ENCODE assay signal across 11 cellular contexts in genomic region chr2:43018179-43019024, GRCh38.
DNase-seq lines count a peak whose midpoint lies in the region; ATAC-seq and TF ChIP-seq lines count a peak whose summit lies in the region.
"Had no signal": no experiment of that assay in that cellular context is flagged by ENCODE, and none has a peak within 500 bp of the region (broad histone marks: within the 10 kb centered on the region; RNA-seq: fewer than 3 reads in every experiment).

No MANE protein-coding gene starts in this region.

- intact Hi-C loops in adrenal gland (cut with DNase I) (no loop called here), sigmoid colon (cut with DNase I) (loop anchor here (2.0 to 5.0 kb wide), 4 partner anchors 44 to 208 kb away; partner anchors contain the start of gene ZFP36L2)
- intact Hi-C loops in activated CD4-positive, alpha-beta T cell treated with anti-CD3 and anti-CD28 coated beads for 36 hours (cut with DNase I, micrococcal nuclease) = no loop called here

- no peak overlapping the region for H3K4me3 ChIP-seq in adrenal gland
- no peak overlapping the region for H3K4me3 ChIP-seq in right atrium auricular region
- no peak overlapping the region for H3K4me3 ChIP-seq in sigmoid colon

- peak in 2 of 4 donors; percentile 30 to 77 for TF ChIP-seq EP300 in sigmoid colon (IDR thresholded peaks at IDR 0.05)

- WGBS in adrenal gland, 4 donors = 53 to 54% (median 53%) methylated on average over 11 of the region's 11 CpGs
- WGBS in sigmoid colon, 2 donors = 79 to 84% methylated on average over 11 of the region's 11 CpGs

- TF ChIP-seq POLR2A in adrenal gland (IDR thresholded peaks at IDR 0.05) = no peak
- TF ChIP-seq POLR2A in sigmoid colon (IDR thresholded peaks at IDR 0.05) = no peak

- H3K4me1 ChIP-seq in adrenal gland (replicated peaks in 1 of 2) = peaks cover 0 to 14% of the 10 kb centered on the region in 2 donors
- peaks cover 0 to 22% of the 10 kb centered on the region in 2 donors for H3K4me1 ChIP-seq in right atrium auricular region
- H3K4me1 ChIP-seq in sigmoid colon = peaks cover 0 to 17% (median 13%) of the 10 kb centered on the region in 4 donors

- ATAC-seq in HG03025 (IDR thresholded peaks at IDR 0.05; ENCODE audit: low FRiP score, unreplicated experiment) = no peak
- no peak for ATAC-seq in activated CD4-positive, alpha-beta T cell treated with anti-CD3 and anti-CD28 coated beads for 36 hours
- ATAC-seq in GM18909 (IDR thresholded peaks at IDR 0.05; ENCODE audit: poor library complexity, unreplicated experiment) = no peak

- H3K4me3 Mint-ChIP-seq in activated CD4-positive, alpha-beta T cell treated with anti-CD3 and anti-CD28 coated beads for 36 hours = no peak overlapping the region
- H3K4me3 Mint-ChIP-seq: activated CD4-positive, alpha-beta T cell treated with anti-CD3 and anti-CD28 coated beads, Interleukin-2, amount 10 ng/mL, durations not matched to agents 24 days and 14 days had no signal

- TF ChIP-seq CTCF in adrenal gland (IDR thresholded peaks at IDR 0.05) = no peak
- TF ChIP-seq CTCF in right atrium auricular region (IDR thresholded peaks at IDR 0.05) = no peak
- no peak for TF ChIP-seq CTCF in sigmoid colon (IDR thresholded peaks at IDR 0.05)
- TF ChIP-seq CTCF in GM10248 (IDR thresholded peaks at IDR 0.05; ENCODE audit: control extremely low read depth, extremely low read depth, low read depth, missing control alignments) = no peak

- no peaks in the 10 kb centered on the region for H3K27me3 Mint-ChIP-seq in activated CD4-positive, alpha-beta T cell treated with anti-CD3 and anti-CD28 coated beads for 36 hours

- DNase-seq in GM03348 (ENCODE audit: low spot score) = peak; percentile 93
- DNase-seq in adrenal gland = peak; percentile 85 to 97 (median 95)
- peak; percentile 95 for DNase-seq in right atrium auricular region (ENCODE audit: low spot score)
- peak; percentile 98 for DNase-seq in sigmoid colon
- DNase-seq in GM10248 (ENCODE audit: extremely low spot score) = no peak
- no peak for DNase-seq in activated CD4-positive, alpha-beta T cell treated with anti-CD3 and anti-CD28 coated beads for 36 hours
- DNase-seq: activated CD4-positive, alpha-beta T cell treated with anti-CD3 and anti-CD28 coated beads, Interleukin-2, amount 10 ng/mL, durations not matched to agents 24 days and 14 days; NCI-H2171; stimulated activated CD4-positive, alpha-beta T cell treated with anti-CD3 and anti-CD28 coated beads, Interleukin-2, amount 100 ng/mL, for 48 hours had no signal

- no peaks in the 10 kb centered on the region for H3K36me3 ChIP-seq in adrenal gland (replicated peaks in 1 of 2)
- no peaks in the 10 kb centered on the region for H3K36me3 ChIP-seq in right atrium auricular region
- no peaks in the 10 kb centered on the region for H3K36me3 ChIP-seq in sigmoid colon

- H3K36me3 Mint-ChIP-seq in activated CD4-positive, alpha-beta T cell treated with anti-CD3 and anti-CD28 coated beads for 36 hours (ENCODE audit: low read depth) = peaks cover 2% of the 10 kb centered on the region

- no peaks in the 10 kb centered on the region for H3K27me3 ChIP-seq in adrenal gland
- no peaks in the 10 kb centered on the region for H3K27me3 ChIP-seq in right atrium auricular region
- H3K27me3 ChIP-seq in sigmoid colon = no peaks in the 10 kb centered on the region

- H3K27ac Mint-ChIP-seq in activated CD4-positive, alpha-beta T cell treated with anti-CD3 and anti-CD28 coated beads for 36 hours = no peak overlapping the region
- H3K27ac Mint-ChIP-seq: activated CD4-positive, alpha-beta T cell treated with anti-CD3 and anti-CD28 coated beads, Interleukin-2, amount 10 ng/mL, durations not matched to agents 24 days and 14 days had no signal

- no peaks in the 10 kb centered on the region for H3K9me3 ChIP-seq in adrenal gland (replicated peaks in 1 of 3)
- H3K9me3 ChIP-seq in right atrium auricular region = peaks cover 0 to 13% of the 10 kb centered on the region in 2 donors
- peaks cover 0 to 5% (median 0%) of the 10 kb centered on the region in 4 donors for H3K9me3 ChIP-seq in sigmoid colon

- H3K4me1 Mint-ChIP-seq in activated CD4-positive, alpha-beta T cell treated with anti-CD3 and anti-CD28 coated beads for 36 hours = no peaks in the 10 kb centered on the region
- H3K4me1 Mint-ChIP-seq: activated CD4-positive, alpha-beta T cell treated with anti-CD3 and anti-CD28 coated beads, Interleukin-2, amount 10 ng/mL, durations not matched to agents 24 days and 14 days had no signal

- H3K27ac ChIP-seq in adrenal gland = peak overlapping the region in 2 of 5 donors; percentile 47 to 82
- H3K27ac ChIP-seq in right atrium auricular region = peak overlapping the region; percentile 66 to 67
- H3K27ac ChIP-seq in sigmoid colon = peak overlapping the region; percentile 56 to 75 (median 66)

- H3K9me3 Mint-ChIP-seq in activated CD4-positive, alpha-beta T cell treated with anti-CD3 and anti-CD28 coated beads for 36 hours (ENCODE audit: low read depth) = peaks cover 7% of the 10 kb centered on the region
- H3K9me3 Mint-ChIP-seq: activated CD4-positive, alpha-beta T cell treated with anti-CD3 and anti-CD28 coated beads, Interleukin-2, amount 10 ng/mL, durations not matched to agents 24 days and 14 days had no signal

- CTCF ChIA-PET in GM10248 (lab: Yijun Ruan, JAX) = interaction anchor here (1.4 kb wide), 1 partner anchor 10 kb away, joined by 4 read pairs; no protein-coding TSS in a partner anchor
- CTCF ChIA-PET in activated CD4-positive, alpha-beta T cell treated with anti-CD3 and anti-CD28 coated beads for 36 hours (lab: Charles Lee) = interaction anchor here (1.1 to 1.2 kb wide), 2 partner anchors 9 to 211 kb away, joined by 3 to 4 read pairs; no protein-coding TSS in a partner anchor

- POLR2A ChIA-PET in GM10248 (lab: Yijun Ruan, JAX) = no interaction called here
- POLR2A ChIA-PET in activated CD4-positive, alpha-beta T cell treated with anti-CD3 and anti-CD28 coated beads for 36 hours (lab: Charles Lee) = no interaction called here

Comparison
In these comparisons a context has a peak if more than half of its experiments do, and no peak if none do; other contexts are left out.
1. DNase-seq: peak in GM03348 (single experiment), adrenal gland (7 of 7), right atrium auricular region (single experiment) and sigmoid colon (single experiment); none in GM10248 (single experiment) and activated CD4-positive, alpha-beta T cell treated with anti-CD3 and anti-CD28 coated beads for 36 hours (single experiment).